In genomic region chr6:5556011-5556410, GRCh38 we compare ENCODE assay signal across 27 cellular contexts.
"Had no signal": no experiment of that assay in that cellular context is flagged by ENCODE, and none has a peak within 500 bp of the region (broad histone marks: within the 10 kb centered on the region; RNA-seq: fewer than 3 reads in every experiment).

No MANE protein-coding gene starts in this region.

- H3K4me1 ChIP-seq: gastrocnemius medialis, pancreas, vagina had no signal

- H3K4me3 Mint-ChIP-seq: activated CD4-positive, alpha-beta T cell treated with anti-CD3 and anti-CD28 coated beads for 36 hours; activated CD8-positive, alpha-beta memory T cell treated with anti-CD3 and anti-CD28 coated beads, Interleukin-2, amount 10 ng/mL, durations not matched to agents 7 days and 5 days; activated CD8-positive, alpha-beta T cell treated with anti-CD3 and anti-CD28 coated beads, Interleukin-2, amount 10 ng/mL, durations not matched to agents 7 days and 5 days; activated naive CD4-positive, alpha-beta T cell treated with anti-CD3 and anti-CD28 coated beads, Interleukin-2, amount 50 U/mL, for 24 hours; activated naive CD8-positive, alpha-beta T cell treated with anti-CD3 and anti-CD28 coated beads, Interleukin-2, amount 50 U/mL, for 24 hours; central memory CD8-positive, alpha-beta T cell; dendritic cell treated with granulocyte-macrophage colony-stimulating factor and Interleukin-4, amounts not matched to agents 40 ng/mL and 50 ng/mL, for 4 days; naive thymus-derived CD4-positive, alpha-beta T cell; stimulated activated naive CD8-positive, alpha-beta T cell treated with anti-CD3 and anti-CD28 coated beads, Interleukin-15, Interleukin-2, amounts not matched to agents 100 ng/mL and 50 ng/mL, for 24 hours had no signal

- DNase-seq: activated CD4-positive, alpha-beta T cell treated with anti-CD3 and anti-CD28 coated beads for 36 hours; activated CD4-positive, CD25-positive, alpha-beta regulatory T cell; activated CD8-positive, alpha-beta memory T cell treated with anti-CD3 and anti-CD28 coated beads, Interleukin-2, amount 10 ng/mL, durations not matched to agents 7 days and 5 days; activated CD8-positive, alpha-beta T cell treated with anti-CD3 and anti-CD28 coated beads, Interleukin-2, amount 10 ng/mL, durations not matched to agents 7 days and 5 days; activated naive CD8-positive, alpha-beta T cell treated with anti-CD3 and anti-CD28 coated beads, Interleukin-2, amount 50 U/mL, for 24 hours; activated T-cell treated with anti-CD3 and anti-CD28 coated beads, Interleukin-2, amount 50 U/mL, for 48 hours; anterior cingulate cortex; esophagus squamous epithelium; gastrocnemius medialis; glutamatergic neuron; kidney; left colon; midbrain; naive thymus-derived CD4-positive, alpha-beta T cell; nucleus accumbens; pancreas; right cardiac atrium; stimulated activated CD4-positive, alpha-beta T cell treated with anti-CD3 and anti-CD28 coated beads, Interleukin-12 subunit alpha, Interleukin-12 subunit beta, amount 100 ng/mL, for 4 hours; stimulated activated CD4-positive, alpha-beta T cell treated with anti-CD3 and anti-CD28 coated beads, Interleukin-4, amount 100 ng/mL, for 1 hour; trophoblast cell had no signal

- H3K9me3 ChIP-seq: gastrocnemius medialis, pancreas, thoracic aorta, vagina had no signal

- H3K27me3 Mint-ChIP-seq: activated CD4-positive, alpha-beta T cell treated with anti-CD3 and anti-CD28 coated beads for 36 hours; activated CD8-positive, alpha-beta memory T cell treated with anti-CD3 and anti-CD28 coated beads, Interleukin-2, amount 10 ng/mL, durations not matched to agents 7 days and 5 days; activated naive CD4-positive, alpha-beta T cell treated with anti-CD3 and anti-CD28 coated beads, Interleukin-2, amount 50 U/mL, for 24 hours; activated naive CD8-positive, alpha-beta T cell treated with anti-CD3 and anti-CD28 coated beads, Interleukin-2, amount 50 U/mL, for 24 hours; central memory CD8-positive, alpha-beta T cell; dendritic cell treated with granulocyte-macrophage colony-stimulating factor and Interleukin-4, amounts not matched to agents 40 ng/mL and 50 ng/mL, for 4 days; naive thymus-derived CD4-positive, alpha-beta T cell; stimulated activated naive CD8-positive, alpha-beta T cell treated with anti-CD3 and anti-CD28 coated beads, Interleukin-15, Interleukin-2, amounts not matched to agents 100 ng/mL and 50 ng/mL, for 24 hours had no signal

- H3K36me3 ChIP-seq: esophagus squamous epithelium, gastrocnemius medialis, pancreas, thoracic aorta, vagina had no signal

- H3K4me1 Mint-ChIP-seq: activated naive CD8-positive, alpha-beta T cell treated with anti-CD3 and anti-CD28 coated beads, Interleukin-2, amount 50 U/mL, for 24 hours had no signal

- H3K27ac ChIP-seq: esophagus squamous epithelium, gastrocnemius medialis, pancreas, thoracic aorta, vagina had no signal

- H3K4me3 ChIP-seq: esophagus squamous epithelium, gastrocnemius medialis, pancreas, thoracic aorta, vagina had no signal

- H3K27ac Mint-ChIP-seq: activated CD4-positive, alpha-beta T cell treated with anti-CD3 and anti-CD28 coated beads for 36 hours; activated CD8-positive, alpha-beta memory T cell treated with anti-CD3 and anti-CD28 coated beads, Interleukin-2, amount 10 ng/mL, durations not matched to agents 7 days and 5 days; activated CD8-positive, alpha-beta T cell treated with anti-CD3 and anti-CD28 coated beads, Interleukin-2, amount 10 ng/mL, durations not matched to agents 7 days and 5 days; activated naive CD4-positive, alpha-beta T cell treated with anti-CD3 and anti-CD28 coated beads, Interleukin-2, amount 50 U/mL, for 24 hours; activated naive CD8-positive, alpha-beta T cell treated with anti-CD3 and anti-CD28 coated beads, Interleukin-2, amount 50 U/mL, for 24 hours; activated T-helper 2 cell treated with anti-CD3 and anti-CD28 coated beads, Interferon-gamma antibody, Interleukin-2, Interleukin-4, amounts not matched to agents 10 μg/mL and 5 μg/mL and 100 μg/mL, durations not matched to agents 14 hours and 24 hours and 36 hours; dendritic cell treated with granulocyte-macrophage colony-stimulating factor and Interleukin-4, amounts not matched to agents 40 ng/mL and 50 ng/mL, for 4 days; naive thymus-derived CD4-positive, alpha-beta T cell; stimulated activated naive CD8-positive, alpha-beta T cell treated with anti-CD3 and anti-CD28 coated beads, Interleukin-15, Interleukin-2, amounts not matched to agents 100 ng/mL and 50 ng/mL, for 24 hours had no signal

- H3K9me3 Mint-ChIP-seq: central memory CD8-positive, alpha-beta T cell had no signal

- H3K27me3 ChIP-seq: gastrocnemius medialis, pancreas, vagina had no signal

- ATAC-seq: activated CD4-positive, alpha-beta T cell treated with anti-CD3 and anti-CD28 coated beads for 36 hours; activated CD8-positive, alpha-beta memory T cell treated with anti-CD3 and anti-CD28 coated beads, Interleukin-2, amount 10 ng/mL, durations not matched to agents 7 days and 5 days; activated CD8-positive, alpha-beta T cell treated with anti-CD3 and anti-CD28 coated beads, Interleukin-2, amount 10 ng/mL, durations not matched to agents 7 days and 5 days; activated naive CD8-positive, alpha-beta T cell treated with anti-CD3 and anti-CD28 coated beads, Interleukin-2, amount 50 U/mL, for 24 hours; gastrocnemius medialis; left colon; naive thymus-derived CD4-positive, alpha-beta T cell; pancreas; right cardiac atrium had no signal
